Comparison of ENCODE assay signal across 18 cellular contexts in genomic region chr20:57027752-57028151, GRCh38.
A peak's percentile ranks its signal among the peaks of the same experiment; 100 is the strongest.
DNase-seq lines count a peak whose midpoint lies in the region; ATAC-seq and TF ChIP-seq lines count a peak whose summit lies in the region.
"Had no signal": no experiment of that assay in that cellular context is flagged by ENCODE, and none has a peak within 500 bp of the region (broad histone marks: within the 10 kb centered on the region; RNA-seq: fewer than 3 reads in every experiment).

No MANE protein-coding gene starts in this region.

- H3K9me3 Mint-ChIP-seq in CD14-positive monocyte (peaks cover 0 to 3% (median 0%) of the 10 kb centered on the region in 7 donors), endodermal cell (peaks cover 4% of the 10 kb centered on the region), neural progenitor cell (peaks cover 9% of the 10 kb centered on the region)
- H3K9me3 Mint-ChIP-seq in naive thymus-derived CD8-positive, alpha-beta T cell = peaks cover 0 to 3% (median 0%) of the 10 kb centered on the region in 9 donors
- H3K9me3 Mint-ChIP-seq: CD4-positive, alpha-beta T cell; HFFc6 had no signal

- peak overlapping the region; percentile 40 for H3K4me2 ChIP-seq in neural progenitor cell
- H3K4me2 ChIP-seq: BLaER1 had no signal

- H3K9me3 ChIP-seq in endodermal cell (ENCODE audit: control insufficient read depth, low read length) (no peaks in the 10 kb centered on the region), neural progenitor cell (ENCODE audit: low read depth) (no peaks in the 10 kb centered on the region)
- H3K9me3 ChIP-seq: BLaER1, HAP-1 had no signal

- TF ChIP-seq CTCF in CD14-positive monocyte (IDR thresholded peaks at IDR 0.05) = no peak
- no peak for TF ChIP-seq CTCF in endodermal cell (conservative IDR thresholded peaks at IDR 0.05)
- no peak for TF ChIP-seq CTCF in neural progenitor cell (IDR thresholded peaks at IDR 0.05)

- no peak overlapping the region for H2AFZ ChIP-seq in neural progenitor cell (replicated peaks)

- DNase-seq in CD14-positive monocyte (ENCODE audit: low spot score) = peak; percentile 15
- peak; percentile 40 for DNase-seq in ELF-1 (ENCODE audit: low read depth, low spot score)
- peak; percentile 55 for DNase-seq in endodermal cell
- no peak for DNase-seq in neural progenitor cell (ENCODE audit: low spot score)
- no peak for DNase-seq in naive thymus-derived CD8-positive, alpha-beta T cell
- DNase-seq in foreskin melanocyte = no peak
- no peak for DNase-seq in ACHN
- DNase-seq: Calu3; CD4-positive, alpha-beta T cell; COR-L47; DMS53; DMS79 treated with DMSO at 0.1 percent for 48 hours; GOT3; HFFc6 had no signal

- H3K27ac ChIP-seq in endodermal cell (ENCODE audit: low read depth, low read length) (no peak overlapping the region), neural progenitor cell (peak overlapping the region; percentile 16)
- H3K27ac ChIP-seq: BLaER1, C4-2B had no signal

- POLR2A ChIA-PET in naive thymus-derived CD8-positive, alpha-beta T cell (lab: Charles Lee) = no interaction called here

- no peaks in the 10 kb centered on the region for H3K36me3 Mint-ChIP-seq in CD14-positive monocyte
- no peaks in the 10 kb centered on the region for H3K36me3 Mint-ChIP-seq in endodermal cell (ENCODE audit: low read depth)
- H3K36me3 Mint-ChIP-seq in neural progenitor cell = no peaks in the 10 kb centered on the region
- H3K36me3 Mint-ChIP-seq in naive thymus-derived CD8-positive, alpha-beta T cell = no peaks in the 10 kb centered on the region

- 82 to 95% methylated on average over 4 to 5 of the region's 5 CpGs for WGBS in endodermal cell (ENCODE audit: insufficient coverage in 1 of 2, insufficient read length in 1 of 2), 2 experiments

- H3K9ac ChIP-seq in endodermal cell (ENCODE audit: extremely low read depth, low read length, poor library complexity, severe bottlenecking) (no peak overlapping the region), neural progenitor cell (no peak overlapping the region)
- H3K9ac ChIP-seq: BLaER1 had no signal

- no peaks in the 10 kb centered on the region for H3F3A ChIP-seq in neural progenitor cell (ENCODE audit: low read depth)

- H3K36me3 ChIP-seq in endodermal cell (ENCODE audit: control insufficient read depth, insufficient read depth, low read length) (no peaks in the 10 kb centered on the region), neural progenitor cell (no peaks in the 10 kb centered on the region)
- H3K36me3 ChIP-seq: BLaER1, HAP-1 had no signal

- no peak for ATAC-seq in naive thymus-derived CD8-positive, alpha-beta T cell

- H3K79me2 ChIP-seq in neural progenitor cell (ENCODE audit: low read depth) = no peaks in the 10 kb centered on the region

- H3K4me3 Mint-ChIP-seq in CD14-positive monocyte (no peak overlapping the region), endodermal cell (no peak overlapping the region), neural progenitor cell (peak overlapping the region; percentile 37)
- H3K4me3 Mint-ChIP-seq in naive thymus-derived CD8-positive, alpha-beta T cell = no peak overlapping the region
- H3K4me3 Mint-ChIP-seq: B cell; CD4-positive, alpha-beta T cell; HFFc6 had no signal

- H3K4me3 ChIP-seq in endodermal cell (ENCODE audit: low read length) (no peak overlapping the region), neural progenitor cell (no peak overlapping the region)
- H3K4me3 ChIP-seq: BLaER1, HAP-1 had no signal

- intact Hi-C loops in CD14-positive monocyte (cut with micrococcal nuclease) = no loop called here

- H3K27ac Mint-ChIP-seq in CD14-positive monocyte (no peak overlapping the region), endodermal cell (no peak overlapping the region), neural progenitor cell (peak overlapping the region; percentile 74)
- no peak overlapping the region for H3K27ac Mint-ChIP-seq in naive thymus-derived CD8-positive, alpha-beta T cell
- H3K27ac Mint-ChIP-seq: B cell; CD4-positive, alpha-beta T cell; HFFc6 had no signal

- no peaks in the 10 kb centered on the region for H4K20me1 ChIP-seq in neural progenitor cell (ENCODE audit: low read depth)
- H4K20me1 ChIP-seq: BLaER1 had no signal

- H3K27me3 ChIP-seq in endodermal cell (ENCODE audit: control insufficient read depth, insufficient read depth, low read length, poor library complexity, severe bottlenecking) (no peaks in the 10 kb centered on the region), neural progenitor cell (no peaks in the 10 kb centered on the region)

- peaks cover 5 to 9% (median 8%) of the 10 kb centered on the region in 3 donors for H3K27me3 Mint-ChIP-seq in CD14-positive monocyte (ENCODE audit: low read depth in 3 of 3)
- peaks cover 3% of the 10 kb centered on the region for H3K27me3 Mint-ChIP-seq in endodermal cell (ENCODE audit: insufficient read depth)
- H3K27me3 Mint-ChIP-seq in neural progenitor cell (ENCODE audit: insufficient read depth, low read depth) = peaks cover 21% of the 10 kb centered on the region
- H3K27me3 Mint-ChIP-seq in naive thymus-derived CD8-positive, alpha-beta T cell = peaks cover 14 to 46% (median 19%) of the 10 kb centered on the region in 5 donors

- in situ Hi-C loops in ACHN (cut with HindIII; ENCODE audit: low pct_ligation_motif_present, low pct_unique_long_range_greater_than_20kb, low sequenced_read_pairs) = no loop called here

- H3K4me1 Mint-ChIP-seq in CD14-positive monocyte (no peaks in the 10 kb centered on the region), endodermal cell (peaks cover 32% of the 10 kb centered on the region), neural progenitor cell (peaks cover 61% of the 10 kb centered on the region)
- H3K4me1 Mint-ChIP-seq in naive thymus-derived CD8-positive, alpha-beta T cell = no peaks in the 10 kb centered on the region
- H3K4me1 Mint-ChIP-seq: B cell had no signal

- peaks cover 11% of the 10 kb centered on the region for H3K4me1 ChIP-seq in endodermal cell (ENCODE audit: control insufficient read depth, insufficient read depth, low read length)
- peaks cover 35% of the 10 kb centered on the region for H3K4me1 ChIP-seq in neural progenitor cell

Comparison
In these comparisons a context has a peak if more than half of its experiments do, and no peak if none do; other contexts are left out.
1. DNase-seq: peak in CD14-positive monocyte (single experiment), ELF-1 (single experiment) and endodermal cell (single experiment); none in neural progenitor cell (single experiment), naive thymus-derived CD8-positive, alpha-beta T cell (0 of 10), foreskin melanocyte (single experiment) and ACHN (single experiment).